Comparison of ENCODE assay signal across 23 cellular contexts in genomic region chr10:8499752-8500390, GRCh38.
"Had no signal": no experiment of that assay in that cellular context is flagged by ENCODE, and none has a peak within 500 bp of the region (broad histone marks: within the 10 kb centered on the region; RNA-seq: fewer than 3 reads in every experiment).

No MANE protein-coding gene starts in this region.

- H3K4me3 ChIP-seq: colonic mucosa, esophagus muscularis mucosa, gastrocnemius medialis, heart right ventricle, left lung, lower lobe of right lung had no signal

- H3K36me3 Mint-ChIP-seq: mesothelial cell of epicardium; naive thymus-derived CD4-positive, alpha-beta T cell had no signal

- H3K27ac ChIP-seq: colonic mucosa, esophagus muscularis mucosa, gastrocnemius medialis, heart right ventricle, left lung, lower lobe of right lung had no signal

- H3K4me3 Mint-ChIP-seq: dendritic cell treated with granulocyte-macrophage colony-stimulating factor and Interleukin-4, amounts not matched to agents 40 ng/mL and 50 ng/mL, for 4 days; effector memory CD8-positive, alpha-beta T cell; endodermal cell; mesothelial cell of epicardium; naive thymus-derived CD4-positive, alpha-beta T cell had no signal

- H3K9me3 Mint-ChIP-seq: effector memory CD8-positive, alpha-beta T cell; endodermal cell; mesothelial cell of epicardium had no signal

- H3K4me1 ChIP-seq: colonic mucosa, esophagus muscularis mucosa, gastrocnemius medialis, heart right ventricle, left lung, lower lobe of right lung had no signal

- H3K27ac Mint-ChIP-seq: dendritic cell treated with granulocyte-macrophage colony-stimulating factor and Interleukin-4, amounts not matched to agents 40 ng/mL and 50 ng/mL, for 4 days; effector memory CD8-positive, alpha-beta T cell; endodermal cell; mesothelial cell of epicardium; naive thymus-derived CD4-positive, alpha-beta T cell had no signal

- DNase-seq: colonic mucosa; cortex of kidney; effector CD8-positive, alpha-beta T cell; effector memory CD8-positive, alpha-beta T cell; endodermal cell; foreskin melanocyte; gastrocnemius medialis; glutamatergic neuron; head of caudate nucleus; heart right ventricle; hippocampal formation; left cardiac atrium; left lung; left ventricle myocardium superior; lower lobe of right lung; mesenchymal stem cell; naive thymus-derived CD4-positive, alpha-beta T cell had no signal

- H3K9me3 ChIP-seq: colonic mucosa, esophagus muscularis mucosa, gastrocnemius medialis, heart right ventricle, left lung, lower lobe of right lung had no signal

- H3K27me3 ChIP-seq: colonic mucosa, esophagus muscularis mucosa, gastrocnemius medialis had no signal

- H3K36me3 ChIP-seq: colonic mucosa, esophagus muscularis mucosa, gastrocnemius medialis, heart right ventricle, left lung, lower lobe of right lung had no signal

- FAIRE-seq: endometrium, islet of Langerhans, keratinocyte had no signal

- ATAC-seq: effector memory CD8-positive, alpha-beta T cell; gastrocnemius medialis; heart right ventricle; left cardiac atrium; left lung; left ventricle myocardium superior; lower lobe of right lung; naive thymus-derived CD4-positive, alpha-beta T cell had no signal

- H3K27me3 Mint-ChIP-seq: dendritic cell treated with granulocyte-macrophage colony-stimulating factor and Interleukin-4, amounts not matched to agents 40 ng/mL and 50 ng/mL, for 4 days had no signal
